ENCODE assay signal across 20 cellular contexts in genomic region chr14:79961197-79961596, GRCh38.
DNase-seq lines count a peak whose midpoint lies in the region; ATAC-seq and TF ChIP-seq lines count a peak whose summit lies in the region.
"Had no signal": no experiment of that assay in that cellular context is flagged by ENCODE, and none has a peak within 500 bp of the region (broad histone marks: within the 10 kb centered on the region; RNA-seq: fewer than 3 reads in every experiment).

No MANE protein-coding gene starts in this region.

- ATAC-seq in left cardiac atrium (peak in 1 of 2 donors; percentile 66), Right ventricle myocardium superior (ENCODE audit: poor library complexity) (no peak), PC-3 (no peak), GM18861 (IDR thresholded peaks at IDR 0.05; ENCODE audit: unreplicated experiment) (no peak), HG02884 (IDR thresholded peaks at IDR 0.05; ENCODE audit: unreplicated experiment) (no peak)
- ATAC-seq: GM12878 had no signal

- POLR2A ChIA-PET in PC-3 (lab: Charles Lee; ENCODE audit: unreplicated experiment): no interaction called here

- no peaks in the 10 kb centered on the region for H3K9me2 ChIP-seq in PC-3 (replicated peaks; ENCODE audit: low read length)

- no peaks in the 10 kb centered on the region for H3K79me2 ChIP-seq in PC-3 (ENCODE audit: low read length)

- no peaks in the 10 kb centered on the region for H4K20me1 ChIP-seq in PC-3 (ENCODE audit: low read length)

- CTCF ChIA-PET in PC-3 (lab: Charles Lee): no interaction called here

- H3K9ac ChIP-seq in PC-3 (ENCODE audit: low read length): no peak overlapping the region

- no peaks in the 10 kb centered on the region for H3K36me3 ChIP-seq in PC-3 (ENCODE audit: low read depth, low read length)
- H3K36me3 ChIP-seq: BE2C had no signal

- H3K27ac ChIP-seq in PC-3 (ENCODE audit: low read length): peak overlapping the region; percentile 17; the same call in 1 of the 2 replicates
- H3K27ac ChIP-seq: HL-60 had no signal

- H2AFZ ChIP-seq in PC-3 (ENCODE audit: low read length): no peak overlapping the region

- H3K4me2 ChIP-seq in PC-3 (ENCODE audit: low read length): no peak overlapping the region

- no peaks in the 10 kb centered on the region for H3K9me3 ChIP-seq in PC-3 (ENCODE audit: low read length)
- H3K9me3 ChIP-seq: BE2C had no signal

- TF ChIP-seq CTCF in PC-3 (conservative IDR thresholded peaks at IDR 0.05; ENCODE audit: low read depth, low read length) (no peak), fibroblast of the aortic adventitia (IDR thresholded peaks at IDR 0.05; ENCODE audit: insufficient read depth, low read length) (no peak)

- H3K4me1 ChIP-seq in PC-3 (ENCODE audit: insufficient read depth, low read length): no peaks in the 10 kb centered on the region
- H3K4me1 ChIP-seq: BE2C had no signal

- intact Hi-C loops in left cardiac atrium (cut with DNase I): no loop called here
- intact Hi-C loops in Right ventricle myocardium superior (cut with DNase I): no loop called here
- intact Hi-C loops in PC-3 (cut with micrococcal nuclease): no loop called here
- intact Hi-C loops in posterior vena cava (cut with DNase I): no loop called here

- DNase-seq in left cardiac atrium: peak; percentile 40
- DNase-seq in Right ventricle myocardium superior: no peak
- peak; percentile 30 for DNase-seq in PC-3
- DNase-seq in fibroblast of the aortic adventitia (ENCODE audit: low read depth): peak; percentile 73
- DNase-seq in posterior vena cava (ENCODE audit: low spot score): peak; percentile 81
- no peak for DNase-seq in T1000 (lab: John Stamatoyannopoulos, UW)
- DNase-seq: ACHN; BE2C; C1 segment of cervical spinal cord; CD4-positive, CD25-positive, alpha-beta regulatory T cell; CD8-positive, alpha-beta memory T cell; COR-L47; DMS 273 treated with DMSO at 0.1 percent for 48 hours; DND-41; EL; H9 had no signal

- H3F3A ChIP-seq in PC-3 (ENCODE audit: low read length, unreplicated experiment): no peaks in the 10 kb centered on the region

- BruUV-seq in PC-3 (replicated peaks; lab: Mats Ljungman, UMichigan): no TSS peak

- H3K4me3 ChIP-seq in PC-3 (ENCODE audit: low read length) (no peak overlapping the region), fibroblast of the aortic adventitia (ENCODE audit: low read depth, low read length) (no peak overlapping the region)
- H3K4me3 ChIP-seq: GM12878 had no signal

- H3K27me3 ChIP-seq in PC-3 (ENCODE audit: low read length): no peaks in the 10 kb centered on the region
- H3K27me3 ChIP-seq: BE2C had no signal

Comparison
In these comparisons a context has a peak if more than half of its experiments do, and no peak if none do; other contexts are left out.
1. DNase-seq: peak in left cardiac atrium (single experiment), PC-3 (single experiment), fibroblast of the aortic adventitia (single experiment) and posterior vena cava (single experiment); none in Right ventricle myocardium superior (single experiment) and T1000 (single experiment).